16 cellular contexts compared by ENCODE assay signal in the genomic region with DNA sequence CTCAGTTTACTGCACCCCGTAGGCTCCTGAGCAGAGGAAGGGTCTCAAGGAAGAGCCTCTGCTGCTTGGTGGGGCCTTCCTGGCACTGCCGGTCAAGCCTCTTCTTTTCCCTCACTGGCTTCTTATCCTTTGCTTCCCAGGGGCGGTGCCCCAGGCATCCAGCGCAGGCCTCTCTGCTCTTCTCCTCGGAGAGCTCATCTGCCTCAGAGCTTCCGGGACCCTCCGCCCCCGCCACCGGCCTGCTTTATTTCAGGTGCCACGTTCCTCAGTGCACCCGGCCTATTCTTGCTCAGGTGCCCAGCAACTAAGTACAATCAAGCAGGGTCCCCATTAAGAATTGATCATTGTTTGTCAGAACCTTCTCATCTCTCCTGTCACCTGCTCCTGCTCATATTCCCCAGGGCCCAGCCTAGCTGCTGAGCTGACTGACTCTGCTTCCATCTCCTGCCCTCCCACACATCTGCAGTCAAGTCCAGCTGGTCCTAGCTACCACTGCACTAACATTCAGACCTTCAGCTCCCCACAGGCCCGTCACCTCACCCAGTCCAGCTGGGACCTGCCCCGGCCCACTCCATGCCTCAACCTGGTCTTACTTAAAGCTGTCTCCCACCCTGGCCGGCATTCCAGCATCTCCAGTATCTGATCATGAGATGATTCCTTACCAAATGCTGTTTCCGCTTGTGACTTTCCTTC.
"Had no signal": no experiment of that assay in that cellular context is flagged by ENCODE, and none has a peak within 500 bp of the region (broad histone marks: within the 10 kb centered on the region; RNA-seq: fewer than 3 reads in every experiment).

No MANE protein-coding gene starts in this region.

- H3K27me3 ChIP-seq: gastrocnemius medialis, spleen, upper lobe of left lung had no signal

- H3K27ac Mint-ChIP-seq: activated CD4-positive, alpha-beta T cell treated with anti-CD3 and anti-CD28 coated beads, Interleukin-2, amount 10 ng/mL, durations not matched to agents 7 days and 5 days; activated naive CD4-positive, alpha-beta T cell treated with anti-CD3 and anti-CD28 coated beads, Interleukin-2, amount 10 ng/mL, durations not matched to agents 7 days and 5 days; T-helper 1 cell treated with Interleukin-12 subunit alpha and Interleukin-12 subunit beta and Interleukin-4 antibody, amounts not matched to agents 30 μg/mL and 1 μg/mL, for 36 hours had no signal

- DNase-seq: activated CD4-positive, alpha-beta T cell treated with anti-CD3 and anti-CD28 coated beads, Interleukin-2, amount 10 ng/mL, durations not matched to agents 7 days and 5 days; activated CD4-positive, CD25-positive, alpha-beta regulatory T cell; activated CD8-positive, alpha-beta memory T cell treated with anti-CD3 and anti-CD28 coated beads for 24 hours; activated naive CD4-positive, alpha-beta T cell treated with anti-CD3 and anti-CD28 coated beads, Interleukin-2, amount 10 ng/mL, durations not matched to agents 7 days and 5 days; central memory CD4-positive, alpha-beta T cell; cortex of kidney; effector memory CD4-positive, alpha-beta T cell; gastrocnemius medialis; midbrain; psoas muscle; spleen; stimulated activated CD4-positive, alpha-beta T cell treated with anti-CD3 and anti-CD28 coated beads, Interleukin-1b, Interleukin-23, amount 100 ng/mL, for 48 hours; stimulated activated naive CD4-positive, alpha-beta T cell; substantia nigra had no signal

- H3K27me3 Mint-ChIP-seq: activated naive CD4-positive, alpha-beta T cell treated with anti-CD3 and anti-CD28 coated beads, Interleukin-2, amount 10 ng/mL, durations not matched to agents 7 days and 5 days had no signal

- H3K4me3 ChIP-seq: gastrocnemius medialis, psoas muscle, spleen, upper lobe of left lung had no signal

- H3K4me1 Mint-ChIP-seq: activated CD4-positive, alpha-beta T cell treated with anti-CD3 and anti-CD28 coated beads, Interleukin-2, amount 10 ng/mL, durations not matched to agents 7 days and 5 days; activated naive CD4-positive, alpha-beta T cell treated with anti-CD3 and anti-CD28 coated beads, Interleukin-2, amount 10 ng/mL, durations not matched to agents 7 days and 5 days had no signal

- H3K4me1 ChIP-seq: gastrocnemius medialis, psoas muscle had no signal

- H3K36me3 ChIP-seq: gastrocnemius medialis, spleen, upper lobe of left lung had no signal

- H3K9me3 Mint-ChIP-seq: activated CD4-positive, alpha-beta T cell treated with anti-CD3 and anti-CD28 coated beads, Interleukin-2, amount 10 ng/mL, durations not matched to agents 7 days and 5 days; activated naive CD4-positive, alpha-beta T cell treated with anti-CD3 and anti-CD28 coated beads, Interleukin-2, amount 10 ng/mL, durations not matched to agents 7 days and 5 days; T-helper 1 cell treated with Interleukin-12 subunit alpha and Interleukin-12 subunit beta and Interleukin-4 antibody, amounts not matched to agents 30 μg/mL and 1 μg/mL, for 36 hours had no signal

- H3K9me3 ChIP-seq: psoas muscle, upper lobe of left lung had no signal

- H3K4me3 Mint-ChIP-seq: activated CD4-positive, alpha-beta T cell treated with anti-CD3 and anti-CD28 coated beads, Interleukin-2, amount 10 ng/mL, durations not matched to agents 7 days and 5 days; activated naive CD4-positive, alpha-beta T cell treated with anti-CD3 and anti-CD28 coated beads, Interleukin-2, amount 10 ng/mL, durations not matched to agents 7 days and 5 days; T-helper 1 cell treated with Interleukin-12 subunit alpha and Interleukin-12 subunit beta and Interleukin-4 antibody, amounts not matched to agents 30 μg/mL and 1 μg/mL, for 36 hours had no signal

- H3K36me3 Mint-ChIP-seq: activated naive CD4-positive, alpha-beta T cell treated with anti-CD3 and anti-CD28 coated beads, Interleukin-2, amount 10 ng/mL, durations not matched to agents 7 days and 5 days had no signal
